In the genomic region with DNA sequence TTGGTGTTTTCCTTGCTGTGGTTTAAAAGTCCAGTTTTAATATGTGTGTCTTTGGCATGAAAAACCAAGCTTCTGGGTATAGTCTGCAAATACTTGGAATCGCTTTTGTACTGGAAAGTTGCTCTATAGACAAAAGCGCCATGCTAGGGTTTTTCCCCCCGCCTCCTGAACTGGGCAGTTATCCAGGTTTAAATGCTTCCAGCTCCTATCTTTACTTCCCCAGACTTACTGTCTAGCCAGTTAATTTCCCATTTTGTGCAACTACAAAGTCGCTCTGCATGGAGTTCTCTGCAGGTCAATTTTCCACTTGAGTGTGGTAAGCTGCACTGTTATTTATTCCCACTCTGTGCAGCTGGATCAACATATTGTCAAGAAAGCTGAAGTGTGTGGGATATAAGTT, we compare ENCODE assay signal across 15 cellular contexts. TPM values are rescaled to one million over a fixed set of nuclear protein-coding genes. Genes with fewer than 3 reads are reported as not detected.
DNase-seq lines count a peak whose midpoint lies in the region; ATAC-seq and TF ChIP-seq lines count a peak whose summit lies in the region.
"Had no signal": no experiment of that assay in that cellular context is flagged by ENCODE, and none has a peak within 500 bp of the region (broad histone marks: within the 10 kb centered on the region; RNA-seq: fewer than 3 reads in every experiment).

No MANE protein-coding gene starts in this region.

- POLR2A ChIA-PET in A673 (lab: Charles Lee; ENCODE audit: low non-redundant PET), result no interaction called here

- DNase-seq in A673 (ENCODE audit: low spot score), result peak; percentile 63
- peak; percentile 30 for DNase-seq in SK-N-MC (ENCODE audit: low read depth, low spot score)
- no peak for DNase-seq in right atrium auricular region (ENCODE audit: low spot score)
- DNase-seq in NCI-H2171 (lab: John Stamatoyannopoulos, UW), result no peak
- no peak for DNase-seq in activated CD8-positive, alpha-beta memory T cell treated with anti-CD3 and anti-CD28 coated beads, Interleukin-2, amount 50 U/mL, for 48 hours
- DNase-seq: activated T-cell treated with anti-CD3 and anti-CD28 coated beads for 4 hours, AML-193, GDM1, KBM-7, Peyer's patch, sigmoid colon had no signal

- H3K9ac ChIP-seq in HUES64 (ENCODE audit: low read depth, low read length) (no peak overlapping the region), SK-N-MC (ENCODE audit: insufficient read length) (no peak overlapping the region)

- ATAC-seq in GM21529 (IDR thresholded peaks at IDR 0.05; ENCODE audit: unreplicated experiment) (no peak), GM18868 (IDR thresholded peaks at IDR 0.05; ENCODE audit: unreplicated experiment) (no peak)
- ATAC-seq: gastroesophageal sphincter had no signal

- BruUV-seq in A673 (replicated peaks; lab: Mats Ljungman, UMichigan), result no TSS peak

- intact Hi-C loops in A673 (cut with micrococcal nuclease; ENCODE audit: unreplicated experiment), result loop anchor here (10.0 kb wide), 1 partner anchor 150 kb away; no protein-coding TSS in a partner anchor

- H3K4me1 ChIP-seq in A673 (ENCODE audit: insufficient read depth, low read length, poor library complexity, severe bottlenecking), result no peaks in the 10 kb centered on the region
- H3K4me1 ChIP-seq in HUES64 (ENCODE audit: insufficient read depth, low read length), result peaks cover 51% of the 10 kb centered on the region
- peaks cover 0 to 66% of the 10 kb centered on the region in 2 donors for H3K4me1 ChIP-seq in right atrium auricular region

- H3K4me3 ChIP-seq in A673 (ENCODE audit: low read depth, low read length, poor library complexity, severe bottlenecking) (no peak overlapping the region), HUES64 (ENCODE audit: low read length) (peak overlapping the region; percentile 92), SK-N-MC (peak overlapping the region; percentile 18; the same call in 1 of the 2 replicates), right atrium auricular region (peak overlapping the region in 1 of 2 donors; percentile 79)
- H3K4me3 ChIP-seq: gastroesophageal sphincter, Peyer's patch, sigmoid colon had no signal

- H3K9me3 ChIP-seq in A673 (ENCODE audit: low read depth, low read length, poor library complexity, severe bottlenecking), result no peaks in the 10 kb centered on the region
- no peaks in the 10 kb centered on the region for H3K9me3 ChIP-seq in HUES64 (ENCODE audit: insufficient read depth, low read depth, low read length)
- no peaks in the 10 kb centered on the region for H3K9me3 ChIP-seq in SK-N-MC (ENCODE audit: low read depth, low read length)
- no peaks in the 10 kb centered on the region for H3K9me3 ChIP-seq in right atrium auricular region
- H3K9me3 ChIP-seq: gastroesophageal sphincter, Peyer's patch, sigmoid colon had no signal

- H3K27ac ChIP-seq in A673 (ENCODE audit: low read depth, low read length, poor library complexity, severe bottlenecking) (no peak overlapping the region), HUES64 (ENCODE audit: low read depth, low read length) (no peak overlapping the region), SK-N-MC (no peak overlapping the region), right atrium auricular region (peak overlapping the region; percentile 31 to 85)
- H3K27ac ChIP-seq: gastroesophageal sphincter, Peyer's patch, sigmoid colon had no signal

- H3K36me3 ChIP-seq in A673 (ENCODE audit: insufficient read depth, low read length, poor library complexity, severe bottlenecking) (no peaks in the 10 kb centered on the region), HUES64 (ENCODE audit: insufficient read depth, low read length) (peaks cover 49% of the 10 kb centered on the region), SK-N-MC (ENCODE audit: insufficient read depth, low read length) (no peaks in the 10 kb centered on the region), right atrium auricular region (peaks cover 12% of the 10 kb centered on the region)
- H3K36me3 ChIP-seq: gastroesophageal sphincter, Peyer's patch, sigmoid colon had no signal

- CTCF ChIA-PET in A673 (lab: Charles Lee), result no interaction called here

- no peaks in the 10 kb centered on the region for H3K27me3 ChIP-seq in A673 (replicated peaks; ENCODE audit: insufficient read depth, low read depth, low read length, poor library complexity)
- H3K27me3 ChIP-seq in HUES64 (ENCODE audit: insufficient read depth, low read length), result peaks cover 15% of the 10 kb centered on the region; the same call in 1 of the 2 replicates
- H3K27me3 ChIP-seq in right atrium auricular region, result no peaks in the 10 kb centered on the region
- H3K27me3 ChIP-seq: Peyer's patch had no signal

- WGBS in HUES64, result 95% methylated on average over 4 of the region's 4 CpGs

- no peak for TF ChIP-seq CTCF in A673 (conservative IDR thresholded peaks at IDR 0.05; ENCODE audit: low read depth, low read length)
- no peak for TF ChIP-seq CTCF in right atrium auricular region (IDR thresholded peaks at IDR 0.05)

RNA-seq across cellular contexts. Expression of gene RASL11B, which starts 2.7 kb away (rescaled TPM):
- total RNA-seq in A673 (2021) (0.67 and 0.90 TPM in 2 replicates), right atrium auricular region (10 to 100 TPM; 10.9 to 12.2 TPM)
- 42.3 TPM for polyA plus RNA-seq in HUES64 (2013, experiment 1 of 2)
- polyA plus RNA-seq in HUES64 (2013, experiment 2 of 2), result 44.6 TPM

Comparison
In these comparisons a context has a peak if more than half of its experiments do, and no peak if none do; other contexts are left out.
1. DNase-seq: peak in A673 (single experiment) and SK-N-MC (single experiment); none in right atrium auricular region (single experiment), NCI-H2171 (single experiment) and activated CD8-positive, alpha-beta memory T cell treated with anti-CD3 and anti-CD28 coated beads, Interleukin-2, amount 50 U/mL, for 48 hours (single experiment).
2. H3K27ac ChIP-seq: peak in right atrium auricular region (2 of 2); none in A673 (single experiment), HUES64 (single experiment) and SK-N-MC (single experiment).